1 cellular context compared by ENCODE assay signal in the genomic region with DNA sequence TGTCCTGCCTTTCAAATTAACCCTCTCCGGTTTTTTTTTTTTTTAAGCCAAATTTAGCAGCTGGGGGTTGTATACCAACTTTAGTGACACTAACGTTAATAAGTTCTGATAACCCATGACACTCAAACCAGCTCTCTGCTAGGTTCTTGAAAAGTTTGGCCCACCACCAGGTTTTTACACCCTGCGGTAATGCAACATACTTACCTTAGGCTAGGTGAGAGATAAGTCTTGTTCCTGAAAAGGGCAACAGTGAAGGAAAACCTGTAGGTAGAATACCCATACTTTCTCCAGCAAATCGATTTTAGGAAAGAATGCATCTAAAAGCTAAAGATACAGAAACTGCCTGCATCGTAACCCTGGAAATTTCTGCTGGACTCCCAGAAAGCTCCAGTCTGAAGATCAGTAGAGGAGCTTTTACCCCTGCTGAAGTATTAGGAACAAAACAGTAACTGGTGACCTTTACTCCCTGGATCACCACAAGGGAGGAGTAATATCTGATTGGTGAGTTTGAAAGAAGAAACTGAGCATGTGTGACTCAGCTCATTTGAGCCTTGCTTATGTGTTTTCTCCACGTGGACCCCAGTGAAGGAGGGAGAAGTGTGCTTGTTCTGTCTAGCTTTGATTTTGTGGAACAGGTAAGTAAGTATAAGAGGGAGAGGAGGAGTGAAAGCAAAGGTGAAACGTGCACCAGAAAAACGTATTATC.
TF ChIP-seq lines count a peak whose summit lies in the region.

No MANE protein-coding gene starts in this region.

TF ChIP-seq in K562, 482 proteins besides CTCF, POLR2A, EP300 and RAD21 (continued from another document):
- TF ChIP-seq, protein P1, sequence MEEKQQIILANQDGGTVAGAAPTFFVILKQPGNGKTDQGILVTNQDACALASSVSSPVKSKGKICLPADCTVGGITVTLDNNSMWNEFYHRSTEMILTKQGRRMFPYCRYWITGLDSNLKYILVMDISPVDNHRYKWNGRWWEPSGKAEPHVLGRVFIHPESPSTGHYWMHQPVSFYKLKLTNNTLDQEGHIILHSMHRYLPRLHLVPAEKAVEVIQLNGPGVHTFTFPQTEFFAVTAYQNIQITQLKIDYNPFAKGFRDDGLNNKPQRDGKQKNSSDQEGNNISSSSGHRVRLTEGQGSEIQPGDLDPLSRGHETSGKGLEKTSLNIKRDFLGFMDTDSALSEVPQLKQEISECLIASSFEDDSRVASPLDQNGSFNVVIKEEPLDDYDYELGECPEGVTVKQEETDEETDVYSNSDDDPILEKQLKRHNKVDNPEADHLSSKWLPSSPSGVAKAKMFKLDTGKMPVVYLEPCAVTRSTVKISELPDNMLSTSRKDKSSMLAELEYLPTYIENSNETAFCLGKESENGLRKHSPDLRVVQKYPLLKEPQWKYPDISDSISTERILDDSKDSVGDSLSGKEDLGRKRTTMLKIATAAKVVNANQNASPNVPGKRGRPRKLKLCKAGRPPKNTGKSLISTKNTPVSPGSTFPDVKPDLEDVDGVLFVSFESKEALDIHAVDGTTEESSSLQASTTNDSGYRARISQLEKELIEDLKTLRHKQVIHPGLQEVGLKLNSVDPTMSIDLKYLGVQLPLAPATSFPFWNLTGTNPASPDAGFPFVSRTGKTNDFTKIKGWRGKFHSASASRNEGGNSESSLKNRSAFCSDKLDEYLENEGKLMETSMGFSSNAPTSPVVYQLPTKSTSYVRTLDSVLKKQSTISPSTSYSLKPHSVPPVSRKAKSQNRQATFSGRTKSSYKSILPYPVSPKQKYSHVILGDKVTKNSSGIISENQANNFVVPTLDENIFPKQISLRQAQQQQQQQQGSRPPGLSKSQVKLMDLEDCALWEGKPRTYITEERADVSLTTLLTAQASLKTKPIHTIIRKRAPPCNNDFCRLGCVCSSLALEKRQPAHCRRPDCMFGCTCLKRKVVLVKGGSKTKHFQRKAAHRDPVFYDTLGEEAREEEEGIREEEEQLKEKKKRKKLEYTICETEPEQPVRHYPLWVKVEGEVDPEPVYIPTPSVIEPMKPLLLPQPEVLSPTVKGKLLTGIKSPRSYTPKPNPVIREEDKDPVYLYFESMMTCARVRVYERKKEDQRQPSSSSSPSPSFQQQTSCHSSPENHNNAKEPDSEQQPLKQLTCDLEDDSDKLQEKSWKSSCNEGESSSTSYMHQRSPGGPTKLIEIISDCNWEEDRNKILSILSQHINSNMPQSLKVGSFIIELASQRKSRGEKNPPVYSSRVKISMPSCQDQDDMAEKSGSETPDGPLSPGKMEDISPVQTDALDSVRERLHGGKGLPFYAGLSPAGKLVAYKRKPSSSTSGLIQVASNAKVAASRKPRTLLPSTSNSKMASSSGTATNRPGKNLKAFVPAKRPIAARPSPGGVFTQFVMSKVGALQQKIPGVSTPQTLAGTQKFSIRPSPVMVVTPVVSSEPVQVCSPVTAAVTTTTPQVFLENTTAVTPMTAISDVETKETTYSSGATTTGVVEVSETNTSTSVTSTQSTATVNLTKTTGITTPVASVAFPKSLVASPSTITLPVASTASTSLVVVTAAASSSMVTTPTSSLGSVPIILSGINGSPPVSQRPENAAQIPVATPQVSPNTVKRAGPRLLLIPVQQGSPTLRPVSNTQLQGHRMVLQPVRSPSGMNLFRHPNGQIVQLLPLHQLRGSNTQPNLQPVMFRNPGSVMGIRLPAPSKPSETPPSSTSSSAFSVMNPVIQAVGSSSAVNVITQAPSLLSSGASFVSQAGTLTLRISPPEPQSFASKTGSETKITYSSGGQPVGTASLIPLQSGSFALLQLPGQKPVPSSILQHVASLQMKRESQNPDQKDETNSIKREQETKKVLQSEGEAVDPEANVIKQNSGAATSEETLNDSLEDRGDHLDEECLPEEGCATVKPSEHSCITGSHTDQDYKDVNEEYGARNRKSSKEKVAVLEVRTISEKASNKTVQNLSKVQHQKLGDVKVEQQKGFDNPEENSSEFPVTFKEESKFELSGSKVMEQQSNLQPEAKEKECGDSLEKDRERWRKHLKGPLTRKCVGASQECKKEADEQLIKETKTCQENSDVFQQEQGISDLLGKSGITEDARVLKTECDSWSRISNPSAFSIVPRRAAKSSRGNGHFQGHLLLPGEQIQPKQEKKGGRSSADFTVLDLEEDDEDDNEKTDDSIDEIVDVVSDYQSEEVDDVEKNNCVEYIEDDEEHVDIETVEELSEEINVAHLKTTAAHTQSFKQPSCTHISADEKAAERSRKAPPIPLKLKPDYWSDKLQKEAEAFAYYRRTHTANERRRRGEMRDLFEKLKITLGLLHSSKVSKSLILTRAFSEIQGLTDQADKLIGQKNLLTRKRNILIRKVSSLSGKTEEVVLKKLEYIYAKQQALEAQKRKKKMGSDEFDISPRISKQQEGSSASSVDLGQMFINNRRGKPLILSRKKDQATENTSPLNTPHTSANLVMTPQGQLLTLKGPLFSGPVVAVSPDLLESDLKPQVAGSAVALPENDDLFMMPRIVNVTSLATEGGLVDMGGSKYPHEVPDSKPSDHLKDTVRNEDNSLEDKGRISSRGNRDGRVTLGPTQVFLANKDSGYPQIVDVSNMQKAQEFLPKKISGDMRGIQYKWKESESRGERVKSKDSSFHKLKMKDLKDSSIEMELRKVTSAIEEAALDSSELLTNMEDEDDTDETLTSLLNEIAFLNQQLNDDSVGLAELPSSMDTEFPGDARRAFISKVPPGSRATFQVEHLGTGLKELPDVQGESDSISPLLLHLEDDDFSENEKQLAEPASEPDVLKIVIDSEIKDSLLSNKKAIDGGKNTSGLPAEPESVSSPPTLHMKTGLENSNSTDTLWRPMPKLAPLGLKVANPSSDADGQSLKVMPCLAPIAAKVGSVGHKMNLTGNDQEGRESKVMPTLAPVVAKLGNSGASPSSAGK (IDR thresholded peaks at IDR 0.05): peak; percentile 76
- TF ChIP-seq HIVEP1 (CRISPR knock-in tag; IDR thresholded peaks at IDR 0.05): no peak
- peak; percentile 80 for TF ChIP-seq C11orf30 (IDR thresholded peaks at IDR 0.05; ENCODE audit: low read depth)
- TF ChIP-seq, protein P2, sequence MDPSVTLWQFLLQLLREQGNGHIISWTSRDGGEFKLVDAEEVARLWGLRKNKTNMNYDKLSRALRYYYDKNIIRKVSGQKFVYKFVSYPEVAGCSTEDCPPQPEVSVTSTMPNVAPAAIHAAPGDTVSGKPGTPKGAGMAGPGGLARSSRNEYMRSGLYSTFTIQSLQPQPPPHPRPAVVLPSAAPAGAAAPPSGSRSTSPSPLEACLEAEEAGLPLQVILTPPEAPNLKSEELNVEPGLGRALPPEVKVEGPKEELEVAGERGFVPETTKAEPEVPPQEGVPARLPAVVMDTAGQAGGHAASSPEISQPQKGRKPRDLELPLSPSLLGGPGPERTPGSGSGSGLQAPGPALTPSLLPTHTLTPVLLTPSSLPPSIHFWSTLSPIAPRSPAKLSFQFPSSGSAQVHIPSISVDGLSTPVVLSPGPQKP (CRISPR knock-in tag; IDR thresholded peaks at IDR 0.05): no peak
- TF ChIP-seq HSF4 (CRISPR knock-in tag; IDR thresholded peaks at IDR 0.05; ENCODE audit: borderline replicate concordance): no peak
- TF ChIP-seq NFRKB (IDR thresholded peaks at IDR 0.05; ENCODE audit: low read depth): no peak
- TF ChIP-seq, protein P3, sequence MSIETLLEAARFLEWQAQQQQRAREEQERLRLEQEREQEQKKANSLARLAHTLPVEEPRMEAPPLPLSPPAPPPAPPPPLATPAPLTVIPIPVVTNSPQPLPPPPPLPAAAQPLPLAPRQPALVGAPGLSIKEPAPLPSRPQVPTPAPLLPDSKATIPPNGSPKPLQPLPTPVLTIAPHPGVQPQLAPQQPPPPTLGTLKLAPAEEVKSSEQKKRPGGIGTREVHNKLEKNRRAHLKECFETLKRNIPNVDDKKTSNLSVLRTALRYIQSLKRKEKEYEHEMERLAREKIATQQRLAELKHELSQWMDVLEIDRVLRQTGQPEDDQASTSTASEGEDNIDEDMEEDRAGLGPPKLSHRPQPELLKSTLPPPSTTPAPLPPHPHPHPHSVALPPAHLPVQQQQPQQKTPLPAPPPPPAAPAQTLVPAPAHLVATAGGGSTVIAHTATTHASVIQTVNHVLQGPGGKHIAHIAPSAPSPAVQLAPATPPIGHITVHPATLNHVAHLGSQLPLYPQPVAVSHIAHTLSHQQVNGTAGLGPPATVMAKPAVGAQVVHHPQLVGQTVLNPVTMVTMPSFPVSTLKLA (conservative IDR thresholded peaks at IDR 0.05): peak; percentile 83 to 84
- TF ChIP-seq GTF2A2 (tag; IDR thresholded peaks at IDR 0.05): no peak
- TF ChIP-seq OTX1 (CRISPR knock-in tag; IDR thresholded peaks at IDR 0.05): no peak
